ENCODE assay signal across 8 cellular contexts in genomic region chr3:49805367-49805782, GRCh38. TPM values are rescaled to one million over a fixed set of nuclear protein-coding genes. Genes with fewer than 3 reads are reported as not detected.
DNase-seq lines count a peak whose midpoint lies in the region; ATAC-seq and TF ChIP-seq lines count a peak whose summit lies in the region.

No MANE protein-coding gene starts in this region.

- H3K27ac ChIP-seq in breast epithelium (peak overlapping the region; percentile 90 to 97), VCaP (peak overlapping the region; percentile 76), cardiac muscle cell (peak overlapping the region; percentile 35), sigmoid colon (peak overlapping the region; percentile 88 to 95 (median 92))

- peak overlapping the region in 1 of 3 donors; percentile 51 for H3K4me3 ChIP-seq in breast epithelium
- H3K4me3 ChIP-seq in cardiac muscle cell, result no peak overlapping the region
- H3K4me3 ChIP-seq in sigmoid colon, result peak overlapping the region in 1 of 4 donors; percentile 10

- H3K27me3 ChIP-seq in breast epithelium (no peaks in the 10 kb centered on the region), cardiac muscle cell (peaks cover 25% of the 10 kb centered on the region), sigmoid colon (no peaks in the 10 kb centered on the region)

- POLR2A ChIA-PET in MCF 10A (lab: Yijun Ruan, JAX), result interaction anchor here (0.8 kb wide), 2 partner anchors 15 to 34 kb away, joined by 3 to 4 read pairs; no protein-coding TSS in a partner anchor

- H3K9me3 ChIP-seq in breast epithelium, result no peaks in the 10 kb centered on the region
- H3K9me3 ChIP-seq in cardiac muscle cell (ENCODE audit: low read depth), result no peaks in the 10 kb centered on the region
- no peaks in the 10 kb centered on the region for H3K9me3 ChIP-seq in sigmoid colon

- H3K4me1 ChIP-seq in breast epithelium (peaks cover 18 to 29% of the 10 kb centered on the region in 2 donors), cardiac muscle cell (ENCODE audit: low read depth) (peaks cover 32% of the 10 kb centered on the region), sigmoid colon (peaks cover 0 to 55% (median 38%) of the 10 kb centered on the region in 4 donors)

- DNase-seq in breast epithelium (ENCODE audit: low spot score in 2 of 2) (peak; percentile 66 to 74), MCF 10A (ENCODE audit: unreplicated experiment) (no peak), cardiac muscle cell (ENCODE audit: low read depth in 1 of 2, low spot score in 1 of 2) (peak; percentile 30 to 98), sigmoid colon (peak; percentile 94), SW480 (ENCODE audit: low spot score) (no peak)
- DNase-seq in activated CD8-positive, alpha-beta memory T cell treated with anti-CD3 and anti-CD28 coated beads, Interleukin-2, amount 50 U/mL, for 48 hours, result no peak

- WGBS in sigmoid colon, 2 donors, result 46 to 88% methylated on average over 3 of the region's 3 CpGs

- no peak for TF ChIP-seq POLR2A in breast epithelium (IDR thresholded peaks at IDR 0.05)
- no peak for TF ChIP-seq POLR2A in sigmoid colon (IDR thresholded peaks at IDR 0.05)

- CTCF ChIA-PET in MCF 10A (lab: Yijun Ruan, JAX), result interaction anchor here (0.6 to 12.4 kb wide), 6 partner anchors 19 to 100 kb away, joined by 3 to 201 read pairs (median 4); partner anchors contain the start of genes IP6K1 and MST1R

- H3K36me3 Mint-ChIP-seq in MCF 10A (ENCODE audit: insufficient read depth, unreplicated experiment), result no peaks in the 10 kb centered on the region

- no peaks in the 10 kb centered on the region for H3K9me3 Mint-ChIP-seq in MCF 10A (ENCODE audit: unreplicated experiment)

- ATAC-seq in GM21576 (IDR thresholded peaks at IDR 0.05; ENCODE audit: unreplicated experiment), result no peak

- H3K36me3 ChIP-seq in breast epithelium (peaks cover 5% of the 10 kb centered on the region), cardiac muscle cell (no peaks in the 10 kb centered on the region), sigmoid colon (peaks cover 3 to 18% (median 10%) of the 10 kb centered on the region in 4 donors)

- TF ChIP-seq CTCF in breast epithelium (IDR thresholded peaks at IDR 0.05), result no peak
- no peak for TF ChIP-seq CTCF in MCF 10A (IDR thresholded peaks at IDR 0.05; ENCODE audit: unreplicated experiment)
- TF ChIP-seq CTCF in VCaP (conservative IDR thresholded peaks at IDR 0.05), result no peak
- TF ChIP-seq CTCF in cardiac muscle cell (IDR thresholded peaks at IDR 0.05; ENCODE audit: low read depth, low read length), result no peak
- TF ChIP-seq CTCF in sigmoid colon (IDR thresholded peaks at IDR 0.05), result no peak

- no TSS peak for BruUV-seq in MCF 10A (replicated peaks; lab: Mats Ljungman, UMichigan)

- H3K27me3 Mint-ChIP-seq in MCF 10A (ENCODE audit: insufficient read depth, unreplicated experiment), result peaks cover 10% of the 10 kb centered on the region

- no peak for TF ChIP-seq EP300 in sigmoid colon (IDR thresholded peaks at IDR 0.05)

- H3K4me3 Mint-ChIP-seq in MCF 10A (ENCODE audit: unreplicated experiment), result no peak overlapping the region

- no peak overlapping the region for H3K27ac Mint-ChIP-seq in MCF 10A (ENCODE audit: low read depth, unreplicated experiment)

- intact Hi-C loops in breast epithelium (cut with DNase I; ENCODE audit: low total_unique reads), result loop anchor here (5.0 kb wide), 1 partner anchor 37 kb away; no protein-coding TSS in a partner anchor
- intact Hi-C loops in MCF 10A (cut with micrococcal nuclease), result no loop called here
- intact Hi-C loops in sigmoid colon (cut with DNase I), result no loop called here

- H3K4me1 Mint-ChIP-seq in MCF 10A (ENCODE audit: insufficient read depth, unreplicated experiment), result peaks cover 12% of the 10 kb centered on the region

RNA-seq across cellular contexts. Expression of gene INKA1, which starts 2.3 kb away (rescaled TPM):
- total RNA-seq in breast epithelium (1 to 10 TPM; 2.3 to 4.5 (median 4.2) TPM), MCF 10A (2022) (4.8 and 7.4 TPM in 2 replicates), cardiac muscle cell (4.3 and 5.9 TPM in 2 replicates), sigmoid colon (1 to 10 TPM in 3 of 4 donors, under 1 TPM in 1; 0.95 to 5.0 (median 4.1) TPM)
- polyA plus RNA-seq in cardiac muscle cell (4.4 and 6.6 TPM in 2 replicates), sigmoid colon (1 to 10 TPM in 1 of 3 donors, under 1 TPM in 1, not detected in 1; 0.60 to 3.5 TPM)

RNA-seq across cellular contexts. Expression of gene CDHR4, which starts 5.7 kb away (rescaled TPM):
- total RNA-seq in breast epithelium (not detected), MCF 10A (2022) (0.44 and 1.1 TPM in 2 replicates), cardiac muscle cell (not detected in 2 replicates), sigmoid colon (1 to 10 TPM in 1 of 4 donors, under 1 TPM in 2, not detected in 1; 0.27 to 1.1 (median 0.99) TPM)
- polyA plus RNA-seq in cardiac muscle cell (0.27 TPM in 1 of 2 replicates, not detected in the other), sigmoid colon (under 1 TPM in 1 of 3 donors, not detected in 2; 0.16 TPM)

RNA-seq across cellular contexts. Expression of gene UBA7, which starts 8.4 kb away (rescaled TPM):
- 10 to 100 TPM; 26.4 to 77.4 (median 50.5) TPM for total RNA-seq in breast epithelium
- total RNA-seq in MCF 10A (2022), result 3.8 and 6.6 TPM in 2 replicates
- 1.5 and 5.4 TPM in 2 replicates for total RNA-seq in cardiac muscle cell
- 1.8 and 4.4 TPM in 2 replicates for polyA plus RNA-seq in cardiac muscle cell
- 10 to 100 TPM; 28.5 to 74.2 (median 55.7) TPM for total RNA-seq in sigmoid colon
- 10 to 100 TPM; 15.6 to 92.6 (median 22.9) TPM for polyA plus RNA-seq in sigmoid colon

RNA-seq across cellular contexts. Expression of gene IP6K1, which starts 19.0 kb away (rescaled TPM):
- total RNA-seq in breast epithelium (10 to 100 TPM; 24.8 to 45.9 (median 45.8) TPM), MCF 10A (2022) (43.4 and 44.8 TPM in 2 replicates), cardiac muscle cell (40.3 and 44.4 TPM in 2 replicates), sigmoid colon (10 to 100 TPM; 29.1 to 37.1 (median 33.7) TPM)
- polyA plus RNA-seq in cardiac muscle cell (24.4 and 30.1 TPM in 2 replicates), sigmoid colon (10 to 100 TPM; 13.8 to 27.1 (median 21.0) TPM)

RNA-seq across cellular contexts. Expression of gene TRAIP, which starts 51.0 kb away (rescaled TPM):
- 1 to 10 TPM; 1.6 to 2.0 (median 1.9) TPM for total RNA-seq in breast epithelium
- total RNA-seq in MCF 10A (2022), result 7.1 and 9.3 TPM in 2 replicates
- 6.6 and 13.3 TPM in 2 replicates for total RNA-seq in cardiac muscle cell
- 6.7 and 9.5 TPM in 2 replicates for polyA plus RNA-seq in cardiac muscle cell
- 1 to 10 TPM in 3 of 4 donors, under 1 TPM in 1; 0.54 to 1.8 (median 1.6) TPM for total RNA-seq in sigmoid colon
- 1 to 10 TPM; 1.2 to 7.1 (median 1.4) TPM for polyA plus RNA-seq in sigmoid colon

Comparison
In these comparisons a context has a peak if more than half of its experiments do, and no peak if none do; other contexts are left out.
1. DNase-seq: peak in breast epithelium (2 of 2), cardiac muscle cell (2 of 2) and sigmoid colon (single experiment); none in MCF 10A (single experiment), activated CD8-positive, alpha-beta memory T cell treated with anti-CD3 and anti-CD28 coated beads, Interleukin-2, amount 50 U/mL, for 48 hours (single experiment) and SW480 (single experiment).
2. H3K27ac ChIP-seq: peak in every context shown above with its lines; median percentile 94 in breast epithelium; 92 in sigmoid colon; 76 in VCaP; 35 in cardiac muscle cell.